Comparison of ENCODE assay signal across 17 cellular contexts in the genomic region with DNA sequence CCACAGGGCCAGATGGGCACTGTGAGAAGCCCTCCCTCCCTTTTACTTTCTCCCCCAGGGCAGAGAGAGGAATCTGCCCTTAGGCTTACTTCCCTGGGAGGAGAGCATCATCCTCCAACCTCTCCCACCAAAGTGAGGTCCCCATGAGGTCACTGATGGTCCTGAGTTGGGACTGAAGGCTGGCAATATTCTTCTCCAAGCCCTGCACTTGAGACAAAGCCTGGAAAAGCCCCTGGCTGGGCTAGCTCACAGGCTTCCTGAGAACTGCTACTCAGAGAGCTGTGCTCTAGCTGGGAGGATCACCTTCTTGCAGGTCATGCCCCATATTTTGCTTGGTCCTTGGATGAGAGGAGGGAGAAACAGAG.
DNase-seq lines count a peak whose midpoint lies in the region; ATAC-seq and TF ChIP-seq lines count a peak whose summit lies in the region.
"Had no signal": no experiment of that assay in that cellular context is flagged by ENCODE, and none has a peak within 500 bp of the region (broad histone marks: within the 10 kb centered on the region; RNA-seq: fewer than 3 reads in every experiment).

No MANE protein-coding gene starts in this region.

- DNase-seq in heart right ventricle (peak in 1 of 2 donors; percentile 10), left cardiac atrium (no peak), epithelial cell of prostate (ENCODE audit: low read depth, low spot score) (no peak), T-helper 1 cell (no peak), NCI-H1092 treated with DMSO at 0.1 percent for 48 hours (lab: John Stamatoyannopoulos, UW) (no peak), brain microvascular endothelial cell (no peak)
- DNase-seq: ACHN; activated naive CD4-positive, alpha-beta T cell; Caco-2; NCI-H1417 treated with DMSO at 0.1 percent for 48 hours; NCI-H226; stimulated activated CD4-positive, alpha-beta T cell treated with anti-CD3 and anti-CD28 coated beads, Interleukin-2, amount 100 ng/mL, for 24 hours had no signal

- H3K9me3 ChIP-seq in heart right ventricle, result peaks cover 0 to 8% (median 0%) of the 10 kb centered on the region in 11 donors
- H3K9me3 ChIP-seq: Caco-2 had no signal

- no peak overlapping the region for H3K4me3 ChIP-seq in heart right ventricle
- H3K4me3 ChIP-seq in brain microvascular endothelial cell (ENCODE audit: low read depth, low read length), result no peak overlapping the region
- H3K4me3 ChIP-seq: GM23338 had no signal

- TF ChIP-seq CTCF in heart right ventricle (IDR thresholded peaks at IDR 0.05) (no peak), nephron (IDR thresholded peaks at IDR 0.05; ENCODE audit: unreplicated experiment in 3 of 3) (no peak), brain microvascular endothelial cell (IDR thresholded peaks at IDR 0.05; ENCODE audit: low read depth, low read length, missing control alignments) (no peak)

- ATAC-seq in heart right ventricle, result no peak
- ATAC-seq in left cardiac atrium, result no peak
- no peak for ATAC-seq in GM21360 (IDR thresholded peaks at IDR 0.05; ENCODE audit: unreplicated experiment)
- ATAC-seq: GM23338 had no signal

- H3K4me3 Mint-ChIP-seq in nephron, result no peak overlapping the region
- H3K4me3 Mint-ChIP-seq: endodermal cell, GM23338 had no signal

- in situ Hi-C loops in brain microvascular endothelial cell (cut with HindIII; ENCODE audit: low pct_ligation_motif_present, low sequenced_read_pairs), result no loop called here

- H3K4me1 ChIP-seq in heart right ventricle, result peaks cover 38 to 61% (median 55%) of the 10 kb centered on the region in 9 donors
- H3K4me1 ChIP-seq: Caco-2 had no signal

- H3K4me1 Mint-ChIP-seq in nephron, result peaks cover 39% of the 10 kb centered on the region
- H3K4me1 Mint-ChIP-seq: GM23338 had no signal

- peak overlapping the region; percentile 81 to 96 (median 93) for H3K27ac Mint-ChIP-seq in nephron
- H3K27ac Mint-ChIP-seq: GM23338 had no signal

- peak overlapping the region; percentile 84 to 99 (median 94) for H3K27ac ChIP-seq in heart right ventricle
- H3K27ac ChIP-seq in epithelial cell of prostate, result peak overlapping the region; percentile 92
- no peak overlapping the region for H3K27ac ChIP-seq in brain microvascular endothelial cell
- H3K27ac ChIP-seq: VCaP had no signal

- intact Hi-C loops in heart right ventricle (cut with DNase I) (loop anchor here in 3 of 10 donors (1.0 to 5.0 kb wide), 6 partner anchors 19 to 112 kb away; a partner anchor contains a TSS), left cardiac atrium (cut with DNase I) (loop anchor here in 1 of 2 donors (2.0 kb wide), 1 partner anchor 109 kb away; a partner anchor contains a TSS)

- no peaks in the 10 kb centered on the region for H3K36me3 Mint-ChIP-seq in nephron (ENCODE audit: low read depth)

- H3K36me3 ChIP-seq in heart right ventricle (no peaks in the 10 kb centered on the region), brain microvascular endothelial cell (replicated peaks) (no peaks in the 10 kb centered on the region)

- H3K27me3 ChIP-seq in heart right ventricle (no peaks in the 10 kb centered on the region), brain microvascular endothelial cell (replicated peaks) (no peaks in the 10 kb centered on the region)

- peaks cover 12% of the 10 kb centered on the region for H3K9me3 Mint-ChIP-seq in nephron

- peaks cover 4% of the 10 kb centered on the region for H3K27me3 Mint-ChIP-seq in nephron (ENCODE audit: low read depth)
